Comparison of ENCODE assay signal across 9 cellular contexts in the genomic region with DNA sequence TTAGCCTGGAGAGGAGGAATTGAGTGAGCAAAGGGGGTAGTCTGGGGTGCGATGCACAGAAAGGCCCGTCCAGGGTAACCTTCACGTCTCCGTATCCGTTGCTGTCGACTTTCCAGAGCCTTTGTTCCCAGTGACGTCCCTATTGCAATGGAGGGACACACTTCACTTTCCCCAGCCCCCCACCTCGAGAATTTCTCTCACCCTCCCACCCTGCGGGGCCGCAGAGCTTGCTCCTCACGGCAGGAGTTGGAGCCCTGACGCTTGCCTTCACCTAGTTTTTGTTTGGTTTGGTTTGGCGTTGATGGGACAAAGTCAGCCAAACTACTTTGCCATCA. TPM values are rescaled to one million over a fixed set of nuclear protein-coding genes. Genes with fewer than 3 reads are reported as not detected.
DNase-seq lines count a peak whose midpoint lies in the region; ATAC-seq and TF ChIP-seq lines count a peak whose summit lies in the region.
"Had no signal": no experiment of that assay in that cellular context is flagged by ENCODE, and none has a peak within 500 bp of the region (broad histone marks: within the 10 kb centered on the region; RNA-seq: fewer than 3 reads in every experiment).

No MANE protein-coding gene starts in this region.

- H3K4me2 ChIP-seq in GM23248 (ENCODE audit: unreplicated experiment) = peak overlapping the region; percentile 66

- H3K79me2 ChIP-seq in GM23248 (ENCODE audit: insufficient read depth) = peaks cover 77% of the 10 kb centered on the region

- 4 to 8% methylated on average over 13 of the region's 13 CpGs for WGBS in GM23248 (ENCODE audit: low coverage in 1 of 2, low lambda C conversion rate in 2 of 2, missing lambda C conversion rate in 2 of 2), 2 experiments

- H3K4me1 ChIP-seq in GM23248 (ENCODE audit: insufficient read depth) = peaks cover 62% of the 10 kb centered on the region
- no peaks in the 10 kb centered on the region for H3K4me1 ChIP-seq in iPS-15b (ENCODE audit: control insufficient read depth, insufficient read depth, low read length)
- no peaks in the 10 kb centered on the region for H3K4me1 ChIP-seq in gastrocnemius medialis

- H3K9me3 ChIP-seq in GM23248 (ENCODE audit: low read depth) (no peaks in the 10 kb centered on the region), iPS-15b (ENCODE audit: control insufficient read depth, insufficient read depth, low read length) (no peaks in the 10 kb centered on the region), gastrocnemius medialis (no peaks in the 10 kb centered on the region)

- intact Hi-C loops in gastrocnemius medialis (cut with DNase I; ENCODE audit: low total_unique reads) = no loop called here

- H3K4me3 ChIP-seq in GM23248 = peak overlapping the region; percentile 98
- peak overlapping the region; percentile 83 for H3K4me3 ChIP-seq in WI38 (ENCODE audit: low read depth, low read length)
- H3K4me3 ChIP-seq in iPS-15b (ENCODE audit: low read depth, low read length) = peak overlapping the region; percentile 86
- H3K4me3 ChIP-seq in gastrocnemius medialis = peak overlapping the region in 3 of 4 donors; percentile 41 to 54 (median 53)

- peak overlapping the region; percentile 75 for H3K27ac ChIP-seq in GM23248
- H3K27ac ChIP-seq in gastrocnemius medialis = no peak overlapping the region

- TF ChIP-seq POLR2A in gastrocnemius medialis (IDR thresholded peaks at IDR 0.05) = no peak

- H3K36me3 ChIP-seq in GM23248 (ENCODE audit: low read depth) = no peaks in the 10 kb centered on the region
- no peaks in the 10 kb centered on the region for H3K36me3 ChIP-seq in iPS-15b (ENCODE audit: control insufficient read depth, insufficient read depth, low read length)
- no peaks in the 10 kb centered on the region for H3K36me3 ChIP-seq in gastrocnemius medialis

- TF ChIP-seq CTCF in WI38 (IDR thresholded peaks at IDR 0.05; ENCODE audit: low read depth, low read length) (no peak), gastrocnemius medialis (IDR thresholded peaks at IDR 0.05 in 4 of 5, conservative IDR thresholded peaks at IDR 0.05 in 1 of 5) (no peak)

- peak overlapping the region; percentile 90 for H2AFZ ChIP-seq in GM23248

- peak; percentile 40 for DNase-seq in GM23248
- no peak for DNase-seq in gastrocnemius medialis
- no peak for DNase-seq in NCI-H2029 treated with DMSO at 0.1 percent for 48 hours (lab: John Stamatoyannopoulos, UW)
- DNase-seq in hypothalamus (lab: John Stamatoyannopoulos, UW) = no peak
- DNase-seq: activated CD4-positive, alpha-beta T cell treated with anti-CD3 and anti-CD28 coated beads for 4 hours had no signal

- H3K9ac ChIP-seq in GM23248 (peak overlapping the region; percentile 88), iPS-15b (ENCODE audit: low read depth, low read length) (peak overlapping the region; percentile 51)

- H4K20me1 ChIP-seq in GM23248 (ENCODE audit: insufficient read depth) = no peaks in the 10 kb centered on the region

- peaks cover 66% of the 10 kb centered on the region for H3F3A ChIP-seq in GM23248 (ENCODE audit: insufficient read depth)

- ATAC-seq in gastrocnemius medialis (no peak), HG03520 (IDR thresholded peaks at IDR 0.05; ENCODE audit: unreplicated experiment) (no peak), HG02610 (IDR thresholded peaks at IDR 0.05; ENCODE audit: unreplicated experiment) (no peak)

- H3K27me3 ChIP-seq in GM23248 (replicated peaks; ENCODE audit: insufficient read depth) (no peaks in the 10 kb centered on the region), iPS-15b (ENCODE audit: control insufficient read depth, insufficient read depth, low read length) (peaks cover 58% of the 10 kb centered on the region), gastrocnemius medialis (peaks cover 18 to 41% (median 31%) of the 10 kb centered on the region in 3 donors)

- in situ Hi-C loops in GM23248 (cut with MboI) = no loop called here
- in situ Hi-C loops in gastrocnemius medialis (cut with MboI; ENCODE audit: low sequenced_read_pairs in 4 of 4) = no loop called here

- H3K9me2 ChIP-seq in GM23248 (ENCODE audit: insufficient read depth) = no peaks in the 10 kb centered on the region

RNA-seq across cellular contexts. Expression of gene MOXD1, which starts 0.6 kb away (rescaled TPM):
- 522 and 528 TPM in 2 replicates for total RNA-seq in GM23248 (2014; rRNA removed; shearing (Covaris generic))
- 557 and 564 TPM in 2 replicates for polyA plus RNA-seq in GM23248 (2016; fragmentation: Nextera tagmentation; extraction: Ambion mirVana)
- total RNA-seq in gastrocnemius medialis = under 1 TPM in 3 of 4 donors, not detected in 1; 0.62 to 0.69 (median 0.66) TPM

Comparison
In these comparisons a context has a peak if more than half of its experiments do, and no peak if none do; other contexts are left out.
1. RNA of gene MOXD1, which starts 0.6 kb away (total RNA-seq): 522 to 528 TPM in GM23248; 0.62 to 0.69 TPM in gastrocnemius medialis; every median in the first group is over 100 times any median in the second.
2. Peak in every context shown above with its lines, with median percentiles within 50 percentile points of each other: H3K4me3 ChIP-seq.